In genomic region chr3:4986611-4987373, GRCh38 we compare ENCODE assay signal across 1 cellular context.
A peak's percentile ranks its signal among the peaks of the same experiment; 100 is the strongest.
TF ChIP-seq lines count a peak whose summit lies in the region.

No MANE protein-coding gene starts in this region.

TF ChIP-seq in SK-N-SH treated with all-trans-retinoic acid at 6 μM for 48 hours, 23 proteins besides CTCF, POLR2A, EP300 and RAD21 (continued from another document):
- no peak for TF ChIP-seq POU6F1 (CRISPR knock-in tag; IDR thresholded peaks at IDR 0.05; ENCODE audit: borderline replicate concordance, low read depth)
- TF ChIP-seq TSHZ2 (CRISPR knock-in tag; IDR thresholded peaks at IDR 0.05): peak; percentile 85
- TF ChIP-seq ZC3H10 (CRISPR knock-in tag; IDR thresholded peaks at IDR 0.05): peak; percentile 49; the same call in 1 of the 2 replicates
- peak; percentile 76; the same call in 1 of the 2 replicates for TF ChIP-seq ZFP3 (CRISPR knock-in tag; IDR thresholded peaks at IDR 0.05)
- peak; percentile 71; the same call in 1 of the 2 replicates for TF ChIP-seq CSDC2 (CRISPR knock-in tag; IDR thresholded peaks at IDR 0.05)
- TF ChIP-seq SNAI2 (CRISPR knock-in tag; IDR thresholded peaks at IDR 0.05): peak; percentile 88; the same call in 1 of the 2 replicates
- no peak for TF ChIP-seq ISL1 (CRISPR knock-in tag; IDR thresholded peaks at IDR 0.05)
- TF ChIP-seq ESRRG (CRISPR knock-in tag; IDR thresholded peaks at IDR 0.05): no peak
- TF ChIP-seq TCF4 (CRISPR knock-in tag; IDR thresholded peaks at IDR 0.05; ENCODE audit: borderline replicate concordance): peak; percentile 61; the same call in 1 of the 2 replicates
- TF ChIP-seq ZNF565 (CRISPR knock-in tag; conservative IDR thresholded peaks at IDR 0.05; ENCODE audit: low read depth): no peak
- TF ChIP-seq TOX (CRISPR knock-in tag; IDR thresholded peaks at IDR 0.05; ENCODE audit: borderline replicate concordance): no peak
- peak; percentile 66 for TF ChIP-seq PATZ1 (CRISPR knock-in tag; IDR thresholded peaks at IDR 0.05; ENCODE audit: borderline replicate concordance)
- TF ChIP-seq OSR1 (CRISPR knock-in tag; IDR thresholded peaks at IDR 0.05): no peak
- TF ChIP-seq ARNTL (CRISPR knock-in tag; IDR thresholded peaks at IDR 0.05; ENCODE audit: borderline replicate concordance, low read depth): peak; percentile 90
- no peak for TF ChIP-seq PPARA (CRISPR knock-in tag; IDR thresholded peaks at IDR 0.05; ENCODE audit: borderline replicate concordance)
